Comparison of ENCODE assay signal across 19 cellular contexts in the genomic region with DNA sequence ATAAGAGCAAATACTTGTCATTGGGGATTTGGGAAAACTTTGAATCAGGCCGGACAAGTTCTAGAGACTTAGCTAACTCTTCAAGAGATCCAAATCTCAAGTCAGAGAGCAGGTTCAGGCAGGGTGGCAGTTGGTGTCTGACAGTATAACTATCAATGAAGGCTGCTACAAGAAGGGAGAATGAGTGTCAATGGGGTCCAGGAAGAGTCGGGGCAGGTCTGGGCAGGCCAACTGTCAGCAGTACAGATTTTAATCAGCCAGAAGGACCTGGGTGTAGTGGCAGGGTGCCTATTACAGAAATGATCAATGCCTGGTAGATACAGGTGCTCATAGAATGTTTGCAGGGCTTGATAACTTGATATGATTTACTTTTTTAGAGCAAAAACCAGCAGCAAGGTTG.
A peak's percentile ranks its signal among the peaks of the same experiment; 100 is the strongest.
DNase-seq lines count a peak whose midpoint lies in the region; ATAC-seq and TF ChIP-seq lines count a peak whose summit lies in the region.
"Had no signal": no experiment of that assay in that cellular context is flagged by ENCODE, and none has a peak within 500 bp of the region (broad histone marks: within the 10 kb centered on the region; RNA-seq: fewer than 3 reads in every experiment).

No MANE protein-coding gene starts in this region.

- H3K36me3 Mint-ChIP-seq in activated CD4-positive, alpha-beta memory T cell treated with anti-CD3 and anti-CD28 coated beads, Interleukin-2, amount 10 ng/mL, durations not matched to agents 7 days and 5 days (ENCODE audit: low read depth) = no peaks in the 10 kb centered on the region
- H3K36me3 Mint-ChIP-seq: memory B cell had no signal

- H3K27me3 ChIP-seq in ovary = no peaks in the 10 kb centered on the region
- H3K27me3 ChIP-seq: right atrium auricular region had no signal

- intact Hi-C loops in ovary (cut with DNase I) = no loop called here

- 82 to 89% (median 87%) methylated on average over 2 of the region's 2 CpGs for WGBS in ovary, 3 donors

- no peaks in the 10 kb centered on the region for H3K27me3 Mint-ChIP-seq in activated CD4-positive, alpha-beta memory T cell treated with anti-CD3 and anti-CD28 coated beads, Interleukin-2, amount 10 ng/mL, durations not matched to agents 7 days and 5 days
- H3K27me3 Mint-ChIP-seq: activated CD4-positive, alpha-beta T cell treated with anti-CD3 and anti-CD28 coated beads for 36 hours; dendritic cell treated with granulocyte-macrophage colony-stimulating factor and Interleukin-4, amounts not matched to agents 40 ng/mL and 50 ng/mL, for 4 days; memory B cell had no signal

- CTCF ChIA-PET in activated CD4-positive, alpha-beta memory T cell treated with anti-CD3 and anti-CD28 coated beads, Interleukin-2, amount 10 ng/mL, durations not matched to agents 7 days and 5 days (lab: Charles Lee) = no interaction called here

- no peaks in the 10 kb centered on the region for H3K9me3 ChIP-seq in ovary
- H3K9me3 ChIP-seq: right atrium auricular region had no signal

- ATAC-seq in GM19025 (IDR thresholded peaks at IDR 0.05; ENCODE audit: low read depth, unreplicated experiment) (peak; percentile 62), HG03175 (IDR thresholded peaks at IDR 0.05; ENCODE audit: unreplicated experiment) (peak; percentile 48)
- ATAC-seq: activated CD4-positive, alpha-beta T cell treated with anti-CD3 and anti-CD28 coated beads for 36 hours; esophagus mucosa had no signal

- TF ChIP-seq POLR2A in ovary (IDR thresholded peaks at IDR 0.05) = no peak

- H3K4me1 Mint-ChIP-seq in activated CD4-positive, alpha-beta memory T cell treated with anti-CD3 and anti-CD28 coated beads, Interleukin-2, amount 10 ng/mL, durations not matched to agents 7 days and 5 days = no peaks in the 10 kb centered on the region
- H3K4me1 Mint-ChIP-seq: activated CD4-positive, alpha-beta T cell treated with anti-CD3 and anti-CD28 coated beads for 36 hours; H9; immature natural killer cell; memory B cell had no signal

- H3K4me1 ChIP-seq in ovary (ENCODE audit: insufficient read depth) = no peaks in the 10 kb centered on the region
- H3K4me1 ChIP-seq: right atrium auricular region had no signal

- POLR2A ChIA-PET in activated CD4-positive, alpha-beta memory T cell treated with anti-CD3 and anti-CD28 coated beads, Interleukin-2, amount 10 ng/mL, durations not matched to agents 7 days and 5 days (lab: Charles Lee) = no interaction called here

- no peak for TF ChIP-seq EP300 in ovary (IDR thresholded peaks at IDR 0.05)

- no peak overlapping the region for H3K4me3 Mint-ChIP-seq in activated CD4-positive, alpha-beta memory T cell treated with anti-CD3 and anti-CD28 coated beads, Interleukin-2, amount 10 ng/mL, durations not matched to agents 7 days and 5 days
- H3K4me3 Mint-ChIP-seq: activated CD4-positive, alpha-beta T cell treated with anti-CD3 and anti-CD28 coated beads for 36 hours; dendritic cell treated with granulocyte-macrophage colony-stimulating factor and Interleukin-4, amounts not matched to agents 40 ng/mL and 50 ng/mL, for 4 days; H9; immature natural killer cell; memory B cell had no signal

- H3K9me3 Mint-ChIP-seq in activated CD4-positive, alpha-beta memory T cell treated with anti-CD3 and anti-CD28 coated beads, Interleukin-2, amount 10 ng/mL, durations not matched to agents 7 days and 5 days = peaks cover 4% of the 10 kb centered on the region
- H3K9me3 Mint-ChIP-seq: dendritic cell treated with granulocyte-macrophage colony-stimulating factor and Interleukin-4, amounts not matched to agents 40 ng/mL and 50 ng/mL, for 4 days; H9 had no signal

- DNase-seq in DMS79 treated with DMSO at 0.1 percent for 48 hours (lab: John Stamatoyannopoulos, UW) (peak; percentile 43), NCI-H524 treated with DMSO at 0.1 percent for 48 hours (lab: John Stamatoyannopoulos, UW) (peak; percentile 22), nucleus accumbens (lab: John Stamatoyannopoulos, UW) (no peak), ovary (no peak)
- no peak for DNase-seq in effector CD4-positive, alpha-beta T cell
- no peak for DNase-seq in activated CD4-positive, alpha-beta memory T cell treated with anti-CD3 and anti-CD28 coated beads, Interleukin-2, amount 10 ng/mL, durations not matched to agents 7 days and 5 days
- DNase-seq: activated CD4-positive, alpha-beta T cell treated with anti-CD3 and anti-CD28 coated beads for 36 hours; activated naive CD4-positive, alpha-beta T cell treated with anti-CD3 and anti-CD28 coated beads, Interleukin-2, amount 50 U/mL, for 16 hours; glutamatergic neuron; H9; immature natural killer cell; KBM-7; NCI-H1092 treated with DMSO at 0.1 percent for 48 hours had no signal

- H3K4me3 ChIP-seq in ovary = no peak overlapping the region
- H3K4me3 ChIP-seq: right atrium auricular region had no signal

- no peaks in the 10 kb centered on the region for H3K36me3 ChIP-seq in ovary
- H3K36me3 ChIP-seq: right atrium auricular region had no signal

- H3K27ac Mint-ChIP-seq in activated CD4-positive, alpha-beta memory T cell treated with anti-CD3 and anti-CD28 coated beads, Interleukin-2, amount 10 ng/mL, durations not matched to agents 7 days and 5 days = no peak overlapping the region
- H3K27ac Mint-ChIP-seq: activated CD4-positive, alpha-beta T cell treated with anti-CD3 and anti-CD28 coated beads for 36 hours; dendritic cell treated with granulocyte-macrophage colony-stimulating factor and Interleukin-4, amounts not matched to agents 40 ng/mL and 50 ng/mL, for 4 days; H9; immature natural killer cell; memory B cell had no signal

- H3K27ac ChIP-seq in ovary = no peak overlapping the region
- H3K27ac ChIP-seq: right atrium auricular region had no signal

- TF ChIP-seq CTCF in ovary (IDR thresholded peaks at IDR 0.05) = no peak

Comparison
In these comparisons a context has a peak if more than half of its experiments do, and no peak if none do; other contexts are left out.
1. DNase-seq: peak in DMS79 treated with DMSO at 0.1 percent for 48 hours (single experiment) and NCI-H524 treated with DMSO at 0.1 percent for 48 hours (single experiment); none in nucleus accumbens (0 of 56), effector CD4-positive, alpha-beta T cell (single experiment), ovary (0 of 5) and activated CD4-positive, alpha-beta memory T cell treated with anti-CD3 and anti-CD28 coated beads, Interleukin-2, amount 10 ng/mL, durations not matched to agents 7 days and 5 days (single experiment).